ENCODE assay signal across 28 cellular contexts in genomic region chr4:4639370-4639769, GRCh38.
"Had no signal": no experiment of that assay in that cellular context is flagged by ENCODE, and none has a peak within 500 bp of the region (broad histone marks: within the 10 kb centered on the region; RNA-seq: fewer than 3 reads in every experiment).

No MANE protein-coding gene starts in this region.

- H3K9me3 Mint-ChIP-seq: activated T-helper 1 cell treated with anti-CD3 and anti-CD28 coated beads, Interleukin-12 subunit alpha, Interleukin-12 subunit beta, Interleukin-2, Interleukin-4 antibody, amounts not matched to agents 30 ng/mL and 10 ng/mL and 1 ng/mL, durations not matched to agents 14 hours and 24 hours and 36 hours; central memory CD8-positive, alpha-beta T cell; dendritic cell treated with granulocyte-macrophage colony-stimulating factor and Interleukin-4, amounts not matched to agents 40 ng/mL and 50 ng/mL, for 4 days had no signal

- H3K4me1 Mint-ChIP-seq: activated naive CD4-positive, alpha-beta T cell treated with anti-CD3 and anti-CD28 coated beads, Interleukin-2, amount 50 U/mL, for 24 hours; central memory CD8-positive, alpha-beta T cell had no signal

- H3K27ac ChIP-seq: adrenal gland, body of pancreas, coronary artery, dorsolateral prefrontal cortex, VCaP had no signal

- H3K27ac Mint-ChIP-seq: activated CD4-positive, alpha-beta memory T cell treated with anti-CD3 and anti-CD28 coated beads for 36 hours; activated CD8-positive, alpha-beta memory T cell treated with anti-CD3 and anti-CD28 coated beads, Interleukin-2, amount 10 ng/mL, durations not matched to agents 7 days and 5 days; activated CD8-positive, alpha-beta T cell treated with anti-CD3 and anti-CD28 coated beads, Interleukin-2, amount 10 ng/mL, durations not matched to agents 7 days and 5 days; activated naive CD4-positive, alpha-beta T cell treated with anti-CD3 and anti-CD28 coated beads, Interleukin-2, amount 50 U/mL, for 24 hours; activated naive CD8-positive, alpha-beta T cell treated with anti-CD3 and anti-CD28 coated beads for 36 hours; activated naive CD8-positive, alpha-beta T cell treated with anti-CD3 and anti-CD28 coated beads, Interleukin-2, amount 50 U/mL, for 24 hours; activated T-helper 1 cell treated with anti-CD3 and anti-CD28 coated beads, Interleukin-12 subunit alpha, Interleukin-12 subunit beta, Interleukin-2, Interleukin-4 antibody, amounts not matched to agents 30 ng/mL and 10 ng/mL and 1 ng/mL, durations not matched to agents 14 hours and 24 hours and 36 hours; dendritic cell treated with granulocyte-macrophage colony-stimulating factor and Interleukin-4, amounts not matched to agents 40 ng/mL and 50 ng/mL, for 4 days; endodermal cell; WTC11 had no signal

- H3K27me3 Mint-ChIP-seq: activated CD4-positive, alpha-beta memory T cell treated with anti-CD3 and anti-CD28 coated beads for 36 hours; activated CD8-positive, alpha-beta memory T cell treated with anti-CD3 and anti-CD28 coated beads, Interleukin-2, amount 10 ng/mL, durations not matched to agents 7 days and 5 days; activated naive CD4-positive, alpha-beta T cell treated with anti-CD3 and anti-CD28 coated beads, Interleukin-2, amount 50 U/mL, for 24 hours; activated naive CD8-positive, alpha-beta T cell treated with anti-CD3 and anti-CD28 coated beads for 36 hours; activated naive CD8-positive, alpha-beta T cell treated with anti-CD3 and anti-CD28 coated beads, Interleukin-2, amount 50 U/mL, for 24 hours; central memory CD8-positive, alpha-beta T cell; dendritic cell treated with granulocyte-macrophage colony-stimulating factor and Interleukin-4, amounts not matched to agents 40 ng/mL and 50 ng/mL, for 4 days had no signal

- DNase-seq: activated CD4-positive, alpha-beta memory T cell treated with anti-CD3 and anti-CD28 coated beads for 36 hours; activated CD8-positive, alpha-beta memory T cell treated with anti-CD3 and anti-CD28 coated beads, Interleukin-2, amount 10 ng/mL, durations not matched to agents 7 days and 5 days; activated CD8-positive, alpha-beta memory T cell treated with anti-CD3 and anti-CD28 coated beads, Interleukin-2, amount 50 U/mL, for 4 hours; activated CD8-positive, alpha-beta T cell treated with anti-CD3 and anti-CD28 coated beads, Interleukin-2, amount 10 ng/mL, durations not matched to agents 7 days and 5 days; activated gamma-delta T cell; activated naive CD4-positive, alpha-beta T cell treated with Interleukin-2 at 50 U/mL for 16 hours; activated naive CD8-positive, alpha-beta T cell treated with anti-CD3 and anti-CD28 coated beads for 36 hours; activated naive CD8-positive, alpha-beta T cell treated with anti-CD3 and anti-CD28 coated beads, Interleukin-2, amount 50 U/mL, for 24 hours; activated T-cell treated with anti-CD3 and anti-CD28 coated beads, Interleukin-2, amount 50 U/mL, for 1 hour; adrenal gland; amygdala; aorta; body of pancreas; dorsolateral prefrontal cortex; effector memory CD4-positive, alpha-beta T cell; endodermal cell; foreskin fibroblast; head of caudate nucleus; T-helper 1 cell; T-helper 2 cell had no signal

- H3K27me3 ChIP-seq: adrenal gland, body of pancreas, dorsolateral prefrontal cortex had no signal

- H3K4me1 ChIP-seq: adrenal gland, body of pancreas had no signal

- H3K9me3 ChIP-seq: adrenal gland, body of pancreas had no signal

- ATAC-seq: activated CD8-positive, alpha-beta memory T cell treated with anti-CD3 and anti-CD28 coated beads, Interleukin-2, amount 10 ng/mL, durations not matched to agents 7 days and 5 days; activated CD8-positive, alpha-beta T cell treated with anti-CD3 and anti-CD28 coated beads, Interleukin-2, amount 10 ng/mL, durations not matched to agents 7 days and 5 days; activated naive CD8-positive, alpha-beta T cell treated with anti-CD3 and anti-CD28 coated beads, Interleukin-2, amount 50 U/mL, for 24 hours; body of pancreas; esophagus mucosa; WTC11 had no signal

- H3K4me3 Mint-ChIP-seq: activated CD4-positive, alpha-beta memory T cell treated with anti-CD3 and anti-CD28 coated beads for 36 hours; activated CD8-positive, alpha-beta memory T cell treated with anti-CD3 and anti-CD28 coated beads, Interleukin-2, amount 10 ng/mL, durations not matched to agents 7 days and 5 days; activated CD8-positive, alpha-beta T cell treated with anti-CD3 and anti-CD28 coated beads, Interleukin-2, amount 10 ng/mL, durations not matched to agents 7 days and 5 days; activated naive CD4-positive, alpha-beta T cell treated with anti-CD3 and anti-CD28 coated beads, Interleukin-2, amount 50 U/mL, for 24 hours; activated naive CD8-positive, alpha-beta T cell treated with anti-CD3 and anti-CD28 coated beads for 36 hours; activated naive CD8-positive, alpha-beta T cell treated with anti-CD3 and anti-CD28 coated beads, Interleukin-2, amount 50 U/mL, for 24 hours; activated T-helper 1 cell treated with anti-CD3 and anti-CD28 coated beads, Interleukin-12 subunit alpha, Interleukin-12 subunit beta, Interleukin-2, Interleukin-4 antibody, amounts not matched to agents 30 ng/mL and 10 ng/mL and 1 ng/mL, durations not matched to agents 14 hours and 24 hours and 36 hours; central memory CD8-positive, alpha-beta T cell; dendritic cell treated with granulocyte-macrophage colony-stimulating factor and Interleukin-4, amounts not matched to agents 40 ng/mL and 50 ng/mL, for 4 days; endodermal cell; WTC11 had no signal

- H3K36me3 ChIP-seq: adrenal gland had no signal

- H3K4me3 ChIP-seq: adrenal gland, body of pancreas, coronary artery, dorsolateral prefrontal cortex had no signal
